In the genomic region with DNA sequence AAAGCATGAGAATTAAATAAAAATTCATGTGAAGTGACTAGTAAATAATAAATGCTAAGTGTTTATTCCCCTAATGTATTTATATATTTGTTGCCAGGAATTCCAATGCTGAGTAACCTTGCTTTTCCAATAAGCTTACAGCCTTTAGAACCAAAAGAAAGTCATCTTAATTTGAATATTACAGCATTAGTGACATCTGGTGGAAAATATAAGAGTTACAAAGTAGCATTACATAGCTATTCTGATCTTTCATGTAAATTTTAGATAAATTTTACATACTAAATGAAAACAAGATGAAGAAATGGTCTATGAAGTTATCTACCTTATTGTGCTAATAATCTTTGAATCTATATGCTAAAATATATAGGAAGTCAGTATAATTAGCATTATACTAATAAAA, we compare ENCODE assay signal across 11 cellular contexts. TPM values are rescaled to one million over a fixed set of nuclear protein-coding genes. Genes with fewer than 3 reads are reported as not detected.
DNase-seq lines count a peak whose midpoint lies in the region; ATAC-seq, FAIRE-seq and TF ChIP-seq lines count a peak whose summit lies in the region.
"Had no signal": no experiment of that assay in that cellular context is flagged by ENCODE, and none has a peak within 500 bp of the region (broad histone marks: within the 10 kb centered on the region; RNA-seq: fewer than 3 reads in every experiment).

No MANE protein-coding gene starts in this region.

- no peaks in the 10 kb centered on the region for H3K27me3 Mint-ChIP-seq in MCF 10A (ENCODE audit: insufficient read depth, unreplicated experiment)
- H3K27me3 Mint-ChIP-seq: activated naive CD8-positive, alpha-beta T cell treated with anti-CD3 and anti-CD28 coated beads, Interleukin-2, amount 10 ng/mL, durations not matched to agents 7 days and 5 days had no signal

- H3K9ac ChIP-seq in endothelial cell of umbilical vein (replicated peaks; ENCODE audit: extremely low read depth, insufficient read depth, low read length), result no peak overlapping the region

- H3K4me2 ChIP-seq in endothelial cell of umbilical vein (ENCODE audit: insufficient read depth, low read length), result no peak overlapping the region

- H3K4me3 Mint-ChIP-seq in MCF 10A (ENCODE audit: unreplicated experiment), result no peak overlapping the region
- H3K4me3 Mint-ChIP-seq: activated naive CD8-positive, alpha-beta T cell treated with anti-CD3 and anti-CD28 coated beads, Interleukin-2, amount 10 ng/mL, durations not matched to agents 7 days and 5 days had no signal

- H3K9me3 Mint-ChIP-seq in MCF 10A (ENCODE audit: unreplicated experiment), result no peaks in the 10 kb centered on the region
- H3K9me3 Mint-ChIP-seq: activated naive CD8-positive, alpha-beta T cell treated with anti-CD3 and anti-CD28 coated beads, Interleukin-2, amount 10 ng/mL, durations not matched to agents 7 days and 5 days had no signal

- H2AFZ ChIP-seq in endothelial cell of umbilical vein (ENCODE audit: low read depth, low read length), result no peak overlapping the region

- no peaks in the 10 kb centered on the region for H4K20me1 ChIP-seq in endothelial cell of umbilical vein (replicated peaks; ENCODE audit: control insufficient read depth, extremely low read depth, insufficient read depth, low read length)

- intact Hi-C loops in MCF 10A (cut with micrococcal nuclease), result no loop called here
- intact Hi-C loops in breast epithelium (cut with DNase I; ENCODE audit: low total_unique reads), result no loop called here
- intact Hi-C loops in endothelial cell of umbilical vein (cut with micrococcal nuclease), result loop anchor here (10.0 kb wide), 1 partner anchor 601 kb away; no protein-coding TSS in a partner anchor
- intact Hi-C loops in tibial artery (cut with DNase I; ENCODE audit: low total_unique reads), result loop anchor here (5.0 kb wide), 1 partner anchor 744 kb away; no protein-coding TSS in a partner anchor

- DNase-seq in MCF 10A (ENCODE audit: unreplicated experiment), result no peak
- no peak for DNase-seq in breast epithelium (ENCODE audit: low spot score in 2 of 2)
- peak; percentile 31 for DNase-seq in NCI-H526 treated with DMSO at 0.1 percent for 48 hours (lab: John Stamatoyannopoulos, UW)
- peak; percentile 19 for DNase-seq in endothelial cell of umbilical vein (ENCODE audit: low read depth, low spot score)
- no peak for DNase-seq in tibial artery
- no peak for DNase-seq in T1000 (lab: John Stamatoyannopoulos, UW)
- no peak for DNase-seq in stimulated activated CD4-positive, alpha-beta T cell treated with anti-CD3 and anti-CD28 coated beads, Interleukin-2, amount 100 ng/mL, for 24 hours
- DNase-seq: activated naive CD8-positive, alpha-beta T cell treated with anti-CD3 and anti-CD28 coated beads, Interleukin-2, amount 10 ng/mL, durations not matched to agents 7 days and 5 days; T-helper 1 cell had no signal

- H3K27me3 ChIP-seq in breast epithelium (no peaks in the 10 kb centered on the region), endothelial cell of umbilical vein (ENCODE audit: control insufficient read depth in 2 of 2, insufficient read depth in 2 of 2, low read length in 2 of 2) (no peaks in the 10 kb centered on the region), tibial artery (no peaks in the 10 kb centered on the region)

- FAIRE-seq in endothelial cell of umbilical vein (lab: Jason Lieb, UNC), result no peak

- H3K4me1 ChIP-seq in breast epithelium (no peaks in the 10 kb centered on the region), endothelial cell of umbilical vein (ENCODE audit: control insufficient read depth, extremely low read depth, insufficient read depth, low read length) (no peaks in the 10 kb centered on the region), tibial artery (peaks cover 0 to 33% (median 9%) of the 10 kb centered on the region in 4 donors)

- POLR2A ChIA-PET in MCF 10A (lab: Yijun Ruan, JAX) (interaction anchor here (1.0 to 1.4 kb wide), 3 partner anchors 428 to 756 kb away, joined by 4 to 8 read pairs (median 4); a partner anchor contains a TSS), endothelial cell of umbilical vein (lab: Charles Lee) (interaction anchor here (0.7 kb wide), 1 partner anchor 427 kb away, joined by 3 read pairs; a partner anchor contains a TSS)

- no TSS peak for BruUV-seq in MCF 10A (replicated peaks; lab: Mats Ljungman, UMichigan)
- no TSS peak for BruUV-seq in endothelial cell of umbilical vein (replicated peaks; lab: Mats Ljungman, UMichigan)

- TF ChIP-seq POLR2A in breast epithelium (IDR thresholded peaks at IDR 0.05), result no peak
- no peak for TF ChIP-seq POLR2A in endothelial cell of umbilical vein (IDR thresholded peaks at IDR 0.05; ENCODE audit: low read depth, low read length)

- no peaks in the 10 kb centered on the region for H3K36me3 ChIP-seq in breast epithelium
- peaks cover 0 to 9% of the 10 kb centered on the region in 2 experiments for H3K36me3 ChIP-seq in endothelial cell of umbilical vein (ENCODE audit: control insufficient read depth in 2 of 2, extremely low read depth in 1 of 2, insufficient read depth in 2 of 2, low read length in 2 of 2)
- H3K36me3 ChIP-seq in tibial artery, result no peaks in the 10 kb centered on the region

- H3K9me3 ChIP-seq in breast epithelium (no peaks in the 10 kb centered on the region), endothelial cell of umbilical vein (replicated peaks; ENCODE audit: control insufficient read depth, insufficient read depth, low read length) (no peaks in the 10 kb centered on the region), tibial artery (no peaks in the 10 kb centered on the region)

- H3K36me3 Mint-ChIP-seq in MCF 10A (ENCODE audit: insufficient read depth, unreplicated experiment), result peaks cover 12% of the 10 kb centered on the region

- no peaks in the 10 kb centered on the region for H3K9me1 ChIP-seq in endothelial cell of umbilical vein (replicated peaks; ENCODE audit: control insufficient read depth, extremely low read depth, insufficient read depth, low read length)

- no peak overlapping the region for H3K4me3 ChIP-seq in breast epithelium
- H3K4me3 ChIP-seq in endothelial cell of umbilical vein (replicated peaks in 1 of 3; ENCODE audit: insufficient read depth in 1 of 3, low read depth in 1 of 3, low read length in 3 of 3), result no peak overlapping the region
- H3K4me3 ChIP-seq in tibial artery, result no peak overlapping the region
- H3K4me3 ChIP-seq: skin epidermis had no signal

- TF ChIP-seq CTCF in MCF 10A (IDR thresholded peaks at IDR 0.05; ENCODE audit: unreplicated experiment) (peak; percentile 7), breast epithelium (IDR thresholded peaks at IDR 0.05) (no peak), endothelial cell of umbilical vein (IDR thresholded peaks at IDR 0.05; ENCODE audit: extremely low read depth in 1 of 2, insufficient read depth in 1 of 2, low read depth in 1 of 2, low read length in 2 of 2) (no peak), tibial artery (IDR thresholded peaks at IDR 0.05) (peak; percentile 40 to 44)

- dilution Hi-C loops in endothelial cell of umbilical vein (cut with MboI; ENCODE audit: extremely low pct_ligation_motif_present, low sequenced_read_pairs), result no loop called here

- no peak for ATAC-seq in GM21723 (IDR thresholded peaks at IDR 0.05; ENCODE audit: unreplicated experiment)

- H3K27ac ChIP-seq in breast epithelium (no peak overlapping the region), endothelial cell of umbilical vein (ENCODE audit: insufficient read depth, low read depth, low read length) (no peak overlapping the region), tibial artery (peak overlapping the region; percentile 19 to 79)
- H3K27ac ChIP-seq: skin epidermis had no signal

- peaks cover 8% of the 10 kb centered on the region for H3K4me1 Mint-ChIP-seq in MCF 10A (ENCODE audit: insufficient read depth, unreplicated experiment)

- no peak overlapping the region for H3K27ac Mint-ChIP-seq in MCF 10A (ENCODE audit: low read depth, unreplicated experiment)
- H3K27ac Mint-ChIP-seq: activated naive CD8-positive, alpha-beta T cell treated with anti-CD3 and anti-CD28 coated beads, Interleukin-2, amount 10 ng/mL, durations not matched to agents 7 days and 5 days had no signal

- peaks cover 4% of the 10 kb centered on the region for H3K79me2 ChIP-seq in endothelial cell of umbilical vein (ENCODE audit: control insufficient read depth, insufficient read depth, low read length)

- CTCF ChIA-PET in MCF 10A (lab: Yijun Ruan, JAX), result interaction anchor here (0.6 to 11.0 kb wide), 23 partner anchors 9 to 1072 kb away, joined by 3 to 121 read pairs (median 3); a partner anchor contains a TSS
- CTCF ChIA-PET in endothelial cell of umbilical vein (lab: Charles Lee), result interaction anchor here (0.7 to 9.2 kb wide), 22 partner anchors 9 to 1077 kb away, joined by 3 to 149 read pairs (median 4); a partner anchor contains a TSS

TF ChIP-seq in endothelial cell of umbilical vein, 7 proteins besides CTCF, POLR2A, EP300 and RAD21:
- no peak for TF ChIP-seq MYC (IDR thresholded peaks at IDR 0.05; ENCODE audit: low read depth, low read length)
- TF ChIP-seq POLR2AphosphoS5 (IDR thresholded peaks at IDR 0.05; ENCODE audit: insufficient read depth, low read depth, low read length), result no peak
- no peak for TF ChIP-seq GATA2 (IDR thresholded peaks at IDR 0.05; ENCODE audit: insufficient read depth, insufficient read length, low read depth, low read length)
- TF ChIP-seq FOS (IDR thresholded peaks at IDR 0.05; ENCODE audit: borderline replicate concordance, insufficient read depth, low read length), result no peak
- TF ChIP-seq, protein P1, sequence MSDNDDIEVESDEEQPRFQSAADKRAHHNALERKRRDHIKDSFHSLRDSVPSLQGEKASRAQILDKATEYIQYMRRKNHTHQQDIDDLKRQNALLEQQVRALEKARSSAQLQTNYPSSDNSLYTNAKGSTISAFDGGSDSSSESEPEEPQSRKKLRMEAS (IDR thresholded peaks at IDR 0.05; ENCODE audit: insufficient read depth, insufficient read length), result no peak
- no peak for TF ChIP-seq EZH2 (IDR thresholded peaks at IDR 0.05; ENCODE audit: borderline replicate concordance, low read depth, low read length, severe bottlenecking)

RNA-seq across cellular contexts. Expression of a gene that starts 10.4 kb away (rescaled TPM):
- 16.2 and 26.8 TPM in 2 replicates for total RNA-seq in MCF 10A (2022)
- total RNA-seq in breast epithelium, result 1 to 10 TPM; 2.6 to 4.4 (median 3.2) TPM
- total RNA-seq in endothelial cell of umbilical vein, result 35.4 and 41.4 TPM in 2 replicates
- polyA plus RNA-seq in endothelial cell of umbilical vein, result 12.3 and 15.6 TPM in 2 replicates
- polyA plus RNA-seq in endothelial cell of umbilical vein (2011; cell fraction: cytosol; rRNA removed), result 22.4 TPM in 2 replicates
- 16.1 and 18.2 TPM in 2 replicates for polyA plus RNA-seq in endothelial cell of umbilical vein (2011; cell fraction: nucleus; rRNA removed)
- polyA plus RNA-seq in endothelial cell of umbilical vein (2012), result 27.2 and 47.5 TPM in 2 replicates
- 28.8 and 29.0 TPM in 2 replicates for polyA minus RNA-seq in endothelial cell of umbilical vein
- 22.4 TPM for polyA minus RNA-seq in endothelial cell of umbilical vein (2011; cell fraction: cytosol; rRNA and poly(A)+ RNA removed)
- polyA minus RNA-seq in endothelial cell of umbilical vein (2011; cell fraction: nucleus; rRNA and poly(A)+ RNA removed), result 21.0 and 25.7 TPM in 2 replicates

Comparison
In these comparisons a context has a peak if more than half of its experiments do, and no peak if none do; other contexts are left out.
1. CTCF ChIP-seq: peak in MCF 10A (single experiment) and tibial artery (2 of 2); none in breast epithelium (0 of 3) and endothelial cell of umbilical vein (0 of 2).
2. DNase-seq: peak in NCI-H526 treated with DMSO at 0.1 percent for 48 hours (single experiment) and endothelial cell of umbilical vein (single experiment); none in MCF 10A (single experiment), breast epithelium (0 of 2), tibial artery (0 of 2), T1000 (single experiment) and stimulated activated CD4-positive, alpha-beta T cell treated with anti-CD3 and anti-CD28 coated beads, Interleukin-2, amount 100 ng/mL, for 24 hours (0 of 2).
3. H3K27ac ChIP-seq: peak in tibial artery (2 of 2); none in breast epithelium (0 of 2) and endothelial cell of umbilical vein (single experiment).
4. intact Hi-C loops: an anchor here in endothelial cell of umbilical vein (10.0 kb wide) and tibial artery (5.0 kb wide); none called in MCF 10A and breast epithelium.